16 cellular contexts compared by ENCODE assay signal in the genomic region with DNA sequence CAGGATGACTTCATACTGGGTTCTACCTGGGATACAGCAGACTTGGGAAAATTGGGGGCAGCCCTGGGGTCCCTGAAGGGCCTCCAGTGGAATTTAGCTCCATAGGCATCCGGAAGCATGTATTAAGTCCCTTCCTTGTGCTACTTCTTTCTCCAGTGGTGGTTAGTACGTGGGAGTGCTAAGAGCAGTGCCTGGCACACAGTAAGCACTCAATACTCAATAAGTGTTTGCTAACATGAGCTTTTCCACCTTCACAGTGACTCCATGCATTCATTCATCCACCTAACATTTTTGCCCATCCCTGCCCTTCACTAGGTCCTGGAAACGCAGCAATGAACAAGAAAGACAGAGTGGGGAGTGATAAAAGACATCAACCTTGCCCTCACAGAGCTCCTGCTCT.
DNase-seq lines count a peak whose midpoint lies in the region; ATAC-seq and TF ChIP-seq lines count a peak whose summit lies in the region.
"Had no signal": no experiment of that assay in that cellular context is flagged by ENCODE, and none has a peak within 500 bp of the region (broad histone marks: within the 10 kb centered on the region; RNA-seq: fewer than 3 reads in every experiment).

No MANE protein-coding gene starts in this region.

- no peak overlapping the region for H3K23ac ChIP-seq in mesendoderm (ENCODE audit: low read length)

- H3K4me1 Mint-ChIP-seq in WTC11 = peaks cover 55% of the 10 kb centered on the region
- H3K4me1 Mint-ChIP-seq: CD4-positive, alpha-beta memory T cell had no signal

- no peak overlapping the region for H3K4me2 ChIP-seq in mesendoderm (ENCODE audit: low read length)
- H3K4me2 ChIP-seq: A549 had no signal

- H4K5ac ChIP-seq in mesendoderm (ENCODE audit: low read length) = no peak overlapping the region

- no peak overlapping the region for H3K18ac ChIP-seq in mesendoderm (ENCODE audit: low read length)

- H3K56ac ChIP-seq in mesendoderm (ENCODE audit: low read length) = peak overlapping the region; percentile 61

- H4K8ac ChIP-seq in mesendoderm (ENCODE audit: low read depth, low read length) = no peak overlapping the region

- no CpG with 5 or more reads among the region's 3 CpGs for WGBS in mesendoderm (ENCODE audit: extremely low coverage, insufficient coverage, low lambda C conversion rate)

- no peak overlapping the region for H3K9ac ChIP-seq in mesendoderm (ENCODE audit: low read length)

- no peaks in the 10 kb centered on the region for H3K9me3 ChIP-seq in HEK293 (ENCODE audit: control insufficient read depth, insufficient read depth, low read depth, low read length)
- no peaks in the 10 kb centered on the region for H3K9me3 ChIP-seq in upper lobe of right lung
- H3K9me3 ChIP-seq: A549, BE2C had no signal

- H3K36me3 Mint-ChIP-seq in WTC11 = peaks cover 20% of the 10 kb centered on the region
- H3K36me3 Mint-ChIP-seq: CD4-positive, alpha-beta memory T cell had no signal

- H3K27me3 Mint-ChIP-seq in WTC11 (ENCODE audit: low read depth) = no peaks in the 10 kb centered on the region

- DNase-seq in WTC11 (ENCODE audit: low spot score) (no peak), mesendoderm (no peak), upper lobe of right lung (no peak), cortex of kidney (lab: John Stamatoyannopoulos, UW) (no peak), HCEC 1CT (no peak)
- DNase-seq in activated naive CD4-positive, alpha-beta T cell treated with Interleukin-2 at 50 U/mL for 16 hours = no peak
- DNase-seq: BE2C; CD4-positive, alpha-beta memory T cell; DMS79; H7; HFFc6 had no signal

- no peaks in the 10 kb centered on the region for H3K27me3 ChIP-seq in mesendoderm (ENCODE audit: insufficient read depth, low read length, poor library complexity)
- H3K27me3 ChIP-seq in upper lobe of right lung = peaks cover 4% of the 10 kb centered on the region
- H3K27me3 ChIP-seq: BE2C had no signal

- no peak overlapping the region for H2AK5ac ChIP-seq in mesendoderm (ENCODE audit: low read length)

- ATAC-seq in WTC11 = no peak
- ATAC-seq in upper lobe of right lung = peak; percentile 56
- ATAC-seq: A549, GM12878, HepG2 had no signal

- TF ChIP-seq CTCF in HEK293 (tag by site-specific recombination; IDR thresholded peaks at IDR 0.05) = no peak
- TF ChIP-seq CTCF in WTC11 (IDR thresholded peaks at IDR 0.05) = no peak
- TF ChIP-seq CTCF in upper lobe of right lung (IDR thresholded peaks at IDR 0.05) = no peak

- H3K4me1 ChIP-seq in HEK293 (ENCODE audit: control insufficient read depth, insufficient read depth, low read length) (no peaks in the 10 kb centered on the region), mesendoderm (ENCODE audit: control insufficient read depth, low read depth, low read length) (peaks cover 4% of the 10 kb centered on the region), upper lobe of right lung (no peaks in the 10 kb centered on the region)
- H3K4me1 ChIP-seq: BE2C had no signal

- intact Hi-C loops in upper lobe of right lung (cut with DNase I) = no loop called here

- H3K4me3 Mint-ChIP-seq in WTC11 = no peak overlapping the region
- H3K4me3 Mint-ChIP-seq: CD4-positive, alpha-beta memory T cell; HFFc6 had no signal

- H3K36me3 ChIP-seq in HEK293 (ENCODE audit: control insufficient read depth in 2 of 2, insufficient read depth in 1 of 2, low read length in 2 of 2) = no peaks in the 10 kb centered on the region
- no peaks in the 10 kb centered on the region for H3K36me3 ChIP-seq in mesendoderm (ENCODE audit: control insufficient read depth, insufficient read depth, low read length)
- H3K36me3 ChIP-seq in upper lobe of right lung = no peaks in the 10 kb centered on the region
- H3K36me3 ChIP-seq: BE2C had no signal

- H3K9me3 Mint-ChIP-seq in WTC11 = no peaks in the 10 kb centered on the region
- H3K9me3 Mint-ChIP-seq: HFFc6 had no signal

- no peaks in the 10 kb centered on the region for H3K79me2 ChIP-seq in mesendoderm (ENCODE audit: control insufficient read depth, insufficient read depth, low read length)

- peak overlapping the region; percentile 66 for H3K27ac Mint-ChIP-seq in WTC11
- H3K27ac Mint-ChIP-seq: CD4-positive, alpha-beta memory T cell; HFFc6 had no signal

- no peaks in the 10 kb centered on the region for H3K79me1 ChIP-seq in mesendoderm (ENCODE audit: low read length)

- no peak overlapping the region for H2BK5ac ChIP-seq in mesendoderm (ENCODE audit: low read length)

- CTCF ChIA-PET in HEK293 (lab: Yijun Ruan, JAX) (interaction anchor here (0.6 to 3.2 kb wide), 9 partner anchors 9 to 419 kb away, joined by 3 to 10 read pairs (median 4); no protein-coding TSS in a partner anchor), WTC11 (lab: Charles Lee) (interaction anchor here (0.7 to 1.5 kb wide), 4 partner anchors 10 to 31 kb away, joined by 3 to 7 read pairs (median 5); no protein-coding TSS in a partner anchor)

- no peak overlapping the region for H3K27ac ChIP-seq in HEK293 (ENCODE audit: extremely low read depth, low read depth, low read length)
- H3K27ac ChIP-seq in mesendoderm (ENCODE audit: low read depth, low read length) = no peak overlapping the region
- H3K27ac ChIP-seq in upper lobe of right lung = no peak overlapping the region
- H3K27ac ChIP-seq: A549, C4-2B had no signal

- H3K4ac ChIP-seq in mesendoderm (ENCODE audit: low read depth, low read length) = no peak overlapping the region

- H2BK15ac ChIP-seq in mesendoderm (replicated peaks; ENCODE audit: low read depth) = no peak overlapping the region

- POLR2A ChIA-PET in HEK293 (lab: Yijun Ruan, JAX) (no interaction called here), WTC11 (lab: Charles Lee) (no interaction called here)

- no peak overlapping the region for H2BK120ac ChIP-seq in mesendoderm (ENCODE audit: low read depth, low read length)

- H3K4me3 ChIP-seq in HEK293 (ENCODE audit: low read depth, low read length) (no peak overlapping the region), mesendoderm (ENCODE audit: low read length) (no peak overlapping the region), upper lobe of right lung (no peak overlapping the region)
- H3K4me3 ChIP-seq: A549, GM12878 had no signal

TF ChIP-seq in HEK293, 187 proteins besides CTCF, POLR2A, EP300 and RAD21:
- TF ChIP-seq ZFHX2 (tag by site-specific recombination; conservative IDR thresholded peaks at IDR 0.05) = 0 out of 2 replicates have a peak, but pooled peaks have one; percentile 15
- no peak for TF ChIP-seq BCL6B (tag by site-specific recombination; IDR thresholded peaks at IDR 0.05)
- TF ChIP-seq ZNF843 (tag by site-specific recombination; IDR thresholded peaks at IDR 0.05) = no peak
TF ChIP-seq in HEK293: peak in this region for 1.

TF ChIP-seq in WTC11, 78 proteins besides CTCF, POLR2A, EP300 and RAD21 (continues in another document):
- no peak for TF ChIP-seq GABPB1 (CRISPR knock-in tag; IDR thresholded peaks at IDR 0.05)
- no peak for TF ChIP-seq ZNF263 (CRISPR knock-in tag; IDR thresholded peaks at IDR 0.05; ENCODE audit: low read depth)
- no peak for TF ChIP-seq HMGA2 (CRISPR knock-in tag; IDR thresholded peaks at IDR 0.05)
- no peak for TF ChIP-seq GTF2I (CRISPR knock-in tag; conservative IDR thresholded peaks at IDR 0.05)
- no peak for TF ChIP-seq TP53 (CRISPR knock-in tag; IDR thresholded peaks at IDR 0.05)
- no peak for TF ChIP-seq ZBTB43 (CRISPR knock-in tag; IDR thresholded peaks at IDR 0.05)
- no peak for TF ChIP-seq MYBL2 (CRISPR knock-in tag; IDR thresholded peaks at IDR 0.05)
- TF ChIP-seq, protein P1, sequence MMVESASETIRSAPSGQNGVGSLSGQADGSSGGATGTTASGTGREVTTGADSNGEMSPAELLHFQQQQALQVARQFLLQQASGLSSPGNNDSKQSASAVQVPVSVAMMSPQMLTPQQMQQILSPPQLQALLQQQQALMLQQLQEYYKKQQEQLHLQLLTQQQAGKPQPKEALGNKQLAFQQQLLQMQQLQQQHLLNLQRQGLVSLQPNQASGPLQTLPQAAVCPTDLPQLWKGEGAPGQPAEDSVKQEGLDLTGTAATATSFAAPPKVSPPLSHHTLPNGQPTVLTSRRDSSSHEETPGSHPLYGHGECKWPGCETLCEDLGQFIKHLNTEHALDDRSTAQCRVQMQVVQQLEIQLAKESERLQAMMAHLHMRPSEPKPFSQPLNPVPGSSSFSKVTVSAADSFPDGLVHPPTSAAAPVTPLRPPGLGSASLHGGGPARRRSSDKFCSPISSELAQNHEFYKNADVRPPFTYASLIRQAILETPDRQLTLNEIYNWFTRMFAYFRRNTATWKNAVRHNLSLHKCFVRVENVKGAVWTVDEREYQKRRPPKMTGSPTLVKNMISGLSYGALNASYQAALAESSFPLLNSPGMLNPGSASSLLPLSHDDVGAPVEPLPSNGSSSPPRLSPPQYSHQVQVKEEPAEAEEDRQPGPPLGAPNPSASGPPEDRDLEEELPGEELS (CRISPR knock-in tag; IDR thresholded peaks at IDR 0.05) = no peak
- TF ChIP-seq NFE2L1 (CRISPR knock-in tag; IDR thresholded peaks at IDR 0.05) = no peak
- no peak for TF ChIP-seq ZNF416 (CRISPR knock-in tag; IDR thresholded peaks at IDR 0.05)
- TF ChIP-seq CREB1 (CRISPR knock-in tag; IDR thresholded peaks at IDR 0.05) = no peak
- TF ChIP-seq ETV6 (CRISPR knock-in tag; IDR thresholded peaks at IDR 0.05) = no peak
- no peak for TF ChIP-seq ZNF219 (CRISPR knock-in tag; IDR thresholded peaks at IDR 0.05; ENCODE audit: borderline replicate concordance)
- TF ChIP-seq, protein P2, sequence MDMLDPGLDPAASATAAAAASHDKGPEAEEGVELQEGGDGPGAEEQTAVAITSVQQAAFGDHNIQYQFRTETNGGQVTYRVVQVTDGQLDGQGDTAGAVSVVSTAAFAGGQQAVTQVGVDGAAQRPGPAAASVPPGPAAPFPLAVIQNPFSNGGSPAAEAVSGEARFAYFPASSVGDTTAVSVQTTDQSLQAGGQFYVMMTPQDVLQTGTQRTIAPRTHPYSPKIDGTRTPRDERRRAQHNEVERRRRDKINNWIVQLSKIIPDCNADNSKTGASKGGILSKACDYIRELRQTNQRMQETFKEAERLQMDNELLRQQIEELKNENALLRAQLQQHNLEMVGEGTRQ (CRISPR knock-in tag; IDR thresholded peaks at IDR 0.05) = no peak
